ENCODE assay signal across 8 cellular contexts in the genomic region with DNA sequence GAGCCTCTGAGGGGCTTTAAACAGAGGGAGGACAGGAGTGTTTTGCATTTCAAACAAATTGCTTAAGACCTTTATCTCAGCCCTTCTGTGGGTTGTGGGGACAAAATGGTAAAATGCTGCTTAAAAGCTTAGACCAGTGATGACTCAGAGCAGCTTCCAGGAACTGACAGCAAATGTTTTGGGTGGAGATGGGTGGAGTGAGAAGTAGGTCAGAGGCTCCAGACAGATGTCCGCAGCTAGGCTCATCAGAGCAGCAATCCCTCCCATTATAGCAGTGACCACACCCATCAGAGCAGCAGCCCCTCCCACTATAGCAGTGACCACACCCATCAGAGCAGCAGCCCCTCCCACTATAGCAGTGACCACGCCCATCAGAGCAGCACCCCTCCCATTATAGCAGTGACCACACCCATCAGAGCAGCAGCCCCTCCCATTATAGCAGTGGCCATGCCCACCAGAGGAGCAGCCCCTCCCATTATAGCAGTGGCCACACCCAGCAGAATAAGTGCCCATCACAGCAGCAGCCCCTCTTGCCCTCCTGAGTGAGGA.
DNase-seq lines count a peak whose midpoint lies in the region; TF ChIP-seq lines count a peak whose summit lies in the region.

No MANE protein-coding gene starts in this region.

- no peak overlapping the region for H3K4me3 ChIP-seq in fibroblast of the aortic adventitia (ENCODE audit: low read depth, low read length)
- no peak overlapping the region for H3K4me3 ChIP-seq in spleen

- TF ChIP-seq POLR2A in spleen (IDR thresholded peaks at IDR 0.05) = no peak

- no peaks in the 10 kb centered on the region for H3K36me3 ChIP-seq in spleen

- TF ChIP-seq CTCF in fibroblast of the aortic adventitia (IDR thresholded peaks at IDR 0.05; ENCODE audit: insufficient read depth, low read length) (no peak), spleen (IDR thresholded peaks at IDR 0.05 in 8 of 11, conservative IDR thresholded peaks at IDR 0.05 in 3 of 11) (no peak)

- intact Hi-C loops in spleen (cut with DNase I; ENCODE audit: low total_unique reads) = no loop called here

- H3K27ac Mint-ChIP-seq in T-helper 2 cell treated with Interferon-gamma antibody and Interleukin-4, amounts not matched to agents 5 μg/mL and 100 μg/mL, for 36 hours = peak overlapping the region; percentile 74

- H3K36me3 Mint-ChIP-seq in T-helper 2 cell treated with Interferon-gamma antibody and Interleukin-4, amounts not matched to agents 5 μg/mL and 100 μg/mL, for 36 hours (ENCODE audit: low read depth) = no peaks in the 10 kb centered on the region

- peaks cover 0 to 15% (median 0%) of the 10 kb centered on the region in 6 donors for H3K4me1 ChIP-seq in spleen

- peaks cover 3% of the 10 kb centered on the region for H3K27me3 Mint-ChIP-seq in T-helper 2 cell treated with Interferon-gamma antibody and Interleukin-4, amounts not matched to agents 5 μg/mL and 100 μg/mL, for 36 hours (ENCODE audit: low read depth)

- H3K27ac ChIP-seq in spleen = peak overlapping the region in 3 of 8 donors; percentile 38 to 56 (median 47)

- H3K4me1 Mint-ChIP-seq in T-helper 2 cell treated with Interferon-gamma antibody and Interleukin-4, amounts not matched to agents 5 μg/mL and 100 μg/mL, for 36 hours (ENCODE audit: low read depth) = peaks cover 17% of the 10 kb centered on the region

- H3K9me3 ChIP-seq in spleen = no peaks in the 10 kb centered on the region

- 20 to 71% (median 63%) methylated on average over 2 of the region's 2 CpGs for WGBS in spleen, 5 donors

- peak overlapping the region; percentile 53 for H3K4me3 Mint-ChIP-seq in T-helper 2 cell treated with Interferon-gamma antibody and Interleukin-4, amounts not matched to agents 5 μg/mL and 100 μg/mL, for 36 hours

- DNase-seq in NCI-H2029 (lab: John Stamatoyannopoulos, UW) = peak; percentile 40
- DNase-seq in NCI-H2029 treated with DMSO at 0.1 percent for 48 hours (lab: John Stamatoyannopoulos, UW) = no peak
- peak; percentile 38 for DNase-seq in T-helper 2 cell treated with Interferon-gamma antibody and Interleukin-4, amounts not matched to agents 5 μg/mL and 100 μg/mL, for 36 hours (ENCODE audit: low spot score)
- peak; percentile 78 for DNase-seq in fibroblast of the aortic adventitia (ENCODE audit: low read depth)
- peak; percentile 1 to 19 (median 8) for DNase-seq in stimulated activated CD4-positive, alpha-beta T cell treated with anti-CD3 and anti-CD28 coated beads, TNF-alpha, amount 100 ng/mL, for 48 hours (ENCODE audit: low read depth in 3 of 3)
- DNase-seq in spleen = no peak
- no peak for DNase-seq in NCI-H446 treated with DMSO at 0.1 percent for 48 hours (lab: John Stamatoyannopoulos, UW)
- no peak for DNase-seq in germinal center (ENCODE audit: low spot score)

- peaks cover 0 to 39% (median 0%) of the 10 kb centered on the region in 7 donors for H3K27me3 ChIP-seq in spleen (replicated peaks in 1 of 7)

- no peaks in the 10 kb centered on the region for H3K9me3 Mint-ChIP-seq in T-helper 2 cell treated with Interferon-gamma antibody and Interleukin-4, amounts not matched to agents 5 μg/mL and 100 μg/mL, for 36 hours

Comparison
In these comparisons a context has a peak if more than half of its experiments do, and no peak if none do; other contexts are left out.
1. DNase-seq: peak in NCI-H2029 (single experiment), T-helper 2 cell treated with Interferon-gamma antibody and Interleukin-4, amounts not matched to agents 5 μg/mL and 100 μg/mL, for 36 hours (single experiment), fibroblast of the aortic adventitia (single experiment) and stimulated activated CD4-positive, alpha-beta T cell treated with anti-CD3 and anti-CD28 coated beads, TNF-alpha, amount 100 ng/mL, for 48 hours (3 of 3); none in NCI-H2029 treated with DMSO at 0.1 percent for 48 hours (single experiment), spleen (single experiment), NCI-H446 treated with DMSO at 0.1 percent for 48 hours (single experiment) and germinal center (single experiment).